ENCODE assay signal across 16 cellular contexts in genomic region chr3:123416647-123417046, GRCh38. TPM values are rescaled to one million over a fixed set of nuclear protein-coding genes. Genes with fewer than 3 reads are reported as not detected.
A peak's percentile ranks its signal among the peaks of the same experiment; 100 is the strongest.
DNase-seq lines count a peak whose midpoint lies in the region; ATAC-seq and TF ChIP-seq lines count a peak whose summit lies in the region.
"Had no signal": no experiment of that assay in that cellular context is flagged by ENCODE, and none has a peak within 500 bp of the region (broad histone marks: within the 10 kb centered on the region; RNA-seq: fewer than 3 reads in every experiment).

No MANE protein-coding gene starts in this region.

- WGBS in heart right ventricle, 2 donors = 67 to 75% methylated on average over 6 of the region's 6 CpGs
- 77% methylated on average over 6 of the region's 6 CpGs for WGBS in prostate gland

- intact Hi-C loops in heart right ventricle (cut with DNase I) (loop anchor here in 1 of 10 donors (5.0 kb wide), 1 partner anchor 44 kb away; no protein-coding TSS in a partner anchor), Right ventricle myocardium inferior (cut with DNase I) (no loop called here), dorsolateral prefrontal cortex (cut with DNase I) (no loop called here), prostate gland (cut with DNase I) (no loop called here), tibial artery (cut with DNase I; ENCODE audit: low total_unique reads) (no loop called here)

- H3K9me3 ChIP-seq in heart right ventricle = no peaks in the 10 kb centered on the region
- no peaks in the 10 kb centered on the region for H3K9me3 ChIP-seq in prostate gland
- H3K9me3 ChIP-seq in tibial artery = no peaks in the 10 kb centered on the region
- H3K9me3 ChIP-seq: MG63 had no signal

- H3K27ac ChIP-seq in heart right ventricle = peak overlapping the region in 9 of 10 donors; percentile 72 to 92 (median 86)
- peak overlapping the region in 41 of 59 donors; percentile 4 to 99 (median 65) for H3K27ac ChIP-seq in dorsolateral prefrontal cortex
- H3K27ac ChIP-seq in prostate gland = peak overlapping the region; percentile 74 to 77
- peak overlapping the region; percentile 90 to 96 for H3K27ac ChIP-seq in tibial artery

- ATAC-seq in heart right ventricle (no peak), Right ventricle myocardium inferior (no peak)

- H3K4me3 ChIP-seq in heart right ventricle (no peak overlapping the region), dorsolateral prefrontal cortex (no peak overlapping the region), prostate gland (no peak overlapping the region), tibial artery (peak overlapping the region in 1 of 2 donors; percentile 17)
- H3K4me3 ChIP-seq: MG63 had no signal

- no peaks in the 10 kb centered on the region for H3K36me3 ChIP-seq in heart right ventricle
- H3K36me3 ChIP-seq in prostate gland = no peaks in the 10 kb centered on the region
- H3K36me3 ChIP-seq in tibial artery = no peaks in the 10 kb centered on the region
- H3K36me3 ChIP-seq: MG63 had no signal

- DNase-seq in heart right ventricle (no peak), Right ventricle myocardium inferior (ENCODE audit: missing footprints) (no peak), dorsolateral prefrontal cortex (no peak), prostate gland (ENCODE audit: low spot score) (no peak), tibial artery (no peak), DMS79 treated with DMSO at 0.1 percent for 48 hours (lab: John Stamatoyannopoulos, UW) (no peak), HUDEP-2 (lab: John Stamatoyannopoulos, UW; ENCODE audit: unreplicated experiment in 76 of 76) (no peak)
- no peak for DNase-seq in activated CD4-positive, alpha-beta T cell treated with anti-CD3 and anti-CD28 coated beads, Interleukin-2, amount 50 U/mL, for 1 hour
- DNase-seq: 8988T, C1 segment of cervical spinal cord, DMS 273 treated with DMSO at 0.1 percent for 48 hours, MG63, NCI-H1092 treated with DMSO at 0.1 percent for 48 hours, NCI-H1694, NCI-H446 treated with DMSO at 0.1 percent for 48 hours, NCI-H748 treated with DMSO at 0.1 percent for 48 hours had no signal

- H3K4me1 ChIP-seq in heart right ventricle (peaks cover 35 to 99% (median 81%) of the 10 kb centered on the region in 9 donors), prostate gland (replicated peaks) (no peaks in the 10 kb centered on the region), tibial artery (peaks cover 4 to 100% (median 76%) of the 10 kb centered on the region in 4 donors)

- H3K27me3 ChIP-seq in heart right ventricle = no peaks in the 10 kb centered on the region
- no peaks in the 10 kb centered on the region for H3K27me3 ChIP-seq in dorsolateral prefrontal cortex
- no peaks in the 10 kb centered on the region for H3K27me3 ChIP-seq in prostate gland (replicated peaks; ENCODE audit: insufficient read depth)
- H3K27me3 ChIP-seq in tibial artery = no peaks in the 10 kb centered on the region
- H3K27me3 ChIP-seq: MG63 had no signal

- no peak for TF ChIP-seq CTCF in heart right ventricle (IDR thresholded peaks at IDR 0.05)
- TF ChIP-seq CTCF in dorsolateral prefrontal cortex (IDR thresholded peaks at IDR 0.05 in 54 of 56, conservative IDR thresholded peaks at IDR 0.05 in 2 of 56; ENCODE audit: low read depth in 1 of 56, partially characterized antibody in 56 of 56) = no peak
- no peak for TF ChIP-seq CTCF in prostate gland (IDR thresholded peaks at IDR 0.05)
- TF ChIP-seq CTCF in tibial artery (IDR thresholded peaks at IDR 0.05) = no peak

- TF ChIP-seq POLR2A in prostate gland (IDR thresholded peaks at IDR 0.05) = no peak

RNA-seq across cellular contexts. Expression of gene ADCY5, which starts 32.2 kb away (rescaled TPM):
- 100 to 1,000 TPM; 117 to 245 (median 206) TPM for total RNA-seq in heart right ventricle
- 10 to 100 TPM; 37.2 to 85.2 TPM for polyA plus RNA-seq in heart right ventricle
- 232 TPM for total RNA-seq in Right ventricle myocardium inferior
- total RNA-seq in dorsolateral prefrontal cortex = 10 to 100 TPM; 54.5 to 98.2 (median 76.9) TPM
- total RNA-seq in prostate gland = 10 to 100 TPM; 12.9 to 69.6 TPM
